ENCODE assay signal across 9 cellular contexts in genomic region chr7:75776295-75776971, GRCh38. TPM values are rescaled to one million over a fixed set of nuclear protein-coding genes. Genes with fewer than 3 reads are reported as not detected.
A peak's percentile ranks its signal among the peaks of the same experiment; 100 is the strongest.
DNase-seq lines count a peak whose midpoint lies in the region; ATAC-seq, FAIRE-seq and TF ChIP-seq lines count a peak whose summit lies in the region.
"Had no signal": no experiment of that assay in that cellular context is flagged by ENCODE, and none has a peak within 500 bp of the region (broad histone marks: within the 10 kb centered on the region; RNA-seq: fewer than 3 reads in every experiment).

No MANE protein-coding gene starts in this region.

- BruUV-seq in HCT116 (replicated peaks; lab: Mats Ljungman, UMichigan) = no TSS peak
- no TSS peak for BruUV-seq in K562 (replicated peaks; lab: Mats Ljungman, UMichigan)

- H3K4me1 ChIP-seq in HCT116 (ENCODE audit: control insufficient read depth in 1 of 2, insufficient read depth in 2 of 2, low read length in 2 of 2) (peaks cover 6 to 17% of the 10 kb centered on the region in 2 experiments; a peak in 3 of 4 replicates), K562 (replicated peaks in 1 of 2; ENCODE audit: control insufficient read depth in 2 of 2, insufficient read depth in 2 of 2, low read length in 2 of 2) (peaks cover 34 to 36% of the 10 kb centered on the region in 2 experiments), H9 (ENCODE audit: insufficient read depth, low read length) (no peaks in the 10 kb centered on the region; the same call in 1 of the 2 replicates)

- no peak for DNase-seq in HCT116 (ENCODE audit: low read depth, low spot score)
- peak in 3 of 5 experiments; percentile 19 to 95 (median 50) for DNase-seq in T-helper 2 cell
- DNase-seq in K562 (ENCODE audit: extremely low read depth in 1 of 4, low spot score in 3 of 4) = no peak
- DNase-seq in stimulated activated CD4-positive, alpha-beta T cell treated with anti-CD3 and anti-CD28 coated beads, TNF-alpha, amount 100 ng/mL, for 24 hours (ENCODE audit: low read depth in 3 of 3) = peak; percentile 28 to 55 (median 40)
- DNase-seq in NCI-H2081 (lab: John Stamatoyannopoulos, UW) = no peak
- no peak for DNase-seq in GM10248 (ENCODE audit: extremely low spot score)
- DNase-seq in H9 = no peak

- H3K9me3 ChIP-seq in HCT116 (ENCODE audit: control insufficient read depth in 1 of 2, insufficient read depth in 1 of 2, low read depth in 1 of 2, low read length in 2 of 2) = no peaks in the 10 kb centered on the region
- H3K9me3 ChIP-seq in K562 (replicated peaks; ENCODE audit: control insufficient read depth, insufficient read depth, low read depth, low read length) = no peaks in the 10 kb centered on the region
- no peaks in the 10 kb centered on the region for H3K9me3 ChIP-seq in H9 (ENCODE audit: control insufficient read depth, low read depth, low read length)

- H3K9ac ChIP-seq in HCT116 (ENCODE audit: low read length) (no peak overlapping the region), K562 (ENCODE audit: insufficient read depth in 1 of 2, low read depth in 2 of 2, low read length in 2 of 2) (no peak overlapping the region), H9 (ENCODE audit: extremely low read depth, insufficient read length, low read length) (no peak overlapping the region)

- no peak overlapping the region for H2BK5ac ChIP-seq in H9 (ENCODE audit: insufficient read length, low read length)

- H4K5ac ChIP-seq in H9 (ENCODE audit: insufficient read length, low read depth, low read length) = no peak overlapping the region

- FAIRE-seq in K562 (lab: Jason Lieb, UNC) = no peak

- no peaks in the 10 kb centered on the region for H3K27me3 ChIP-seq in HCT116 (ENCODE audit: insufficient read depth, low read length)
- no peaks in the 10 kb centered on the region for H3K27me3 ChIP-seq in K562 (ENCODE audit: control insufficient read depth in 2 of 2, insufficient read depth in 2 of 2, low read length in 2 of 2)
- no peaks in the 10 kb centered on the region for H3K27me3 ChIP-seq in H9 (ENCODE audit: insufficient read depth, low read length)

- 60% methylated on average over 12 of the region's 12 CpGs for WGBS in K562 (ENCODE audit: insufficient coverage, low coverage, missing lambda C conversion rate)
- WGBS in H9 (ENCODE audit: extremely low coverage, insufficient read length, low lambda C conversion rate) = no CpG with 5 or more reads among the region's 12 CpGs

- H3K4me3 Mint-ChIP-seq in H9 = no peak overlapping the region

- H3K9me2 ChIP-seq in HCT116 (ENCODE audit: insufficient read depth) = no peaks in the 10 kb centered on the region

- POLR2A ChIA-PET in HCT116 (lab: Charles Lee) (no interaction called here), K562 (lab: Yijun Ruan, JAX) (interaction anchor here (1.3 kb wide), 1 partner anchor 39 kb away, joined by 7 read pairs; no protein-coding TSS in a partner anchor), GM10248 (lab: Yijun Ruan, JAX) (interaction anchor here (0.6 kb wide), 1 partner anchor 252 kb away, joined by 6 read pairs; no protein-coding TSS in a partner anchor)

- in situ Hi-C loops in K562 (cut with MboI) = no loop called here

- H3K27ac ChIP-seq in HCT116 (ENCODE audit: low read depth, low read length) (no peak overlapping the region), K562 (ENCODE audit: extremely low read depth, low read depth, low read length) (no peak overlapping the region), H9 (ENCODE audit: insufficient read length, low read depth, low read length) (no peak overlapping the region)
- H3K27ac ChIP-seq: PC-9 had no signal

- H2BK15ac ChIP-seq in H9 (ENCODE audit: low read depth, low read length) = no peak overlapping the region

- TF ChIP-seq RAD21 in HCT116 (IDR thresholded peaks at IDR 0.05; ENCODE audit: low read depth) (0 out of 2 replicates have a peak, but pooled peaks have one; percentile 16), K562 (CRISPR knock-in tag; conservative IDR thresholded peaks at IDR 0.05 in 1 of 2, IDR thresholded peaks at IDR 0.05 in 1 of 2) (peak in 1 of 2 experiments; percentile 17; a peak in 1 of 4 replicates)

- intact Hi-C loops in HCT116 (cut with micrococcal nuclease) (no loop called here), K562 (cut with micrococcal nuclease) (no loop called here)

- H3T11ph ChIP-seq in H9 (ENCODE audit: low read length) = no peak overlapping the region

- peaks cover 6 to 10% of the 10 kb centered on the region in 2 experiments for H3K9me3 Mint-ChIP-seq in H9

- H3K27me3 Mint-ChIP-seq in H9 (ENCODE audit: low read depth) = peaks cover 5% of the 10 kb centered on the region; the same call in 1 of the 2 replicates

- H2AFZ ChIP-seq in HCT116 (ENCODE audit: low read depth, low read length, poor library complexity, severe bottlenecking) = no peak overlapping the region
- no peak overlapping the region for H2AFZ ChIP-seq in K562 (ENCODE audit: low read depth, low read length)
- no peak overlapping the region for H2AFZ ChIP-seq in H9 (ENCODE audit: low read length)
- H2AFZ ChIP-seq: PC-9 had no signal

- H4K20me1 ChIP-seq in HCT116 (ENCODE audit: insufficient read depth) (no peaks in the 10 kb centered on the region), K562 (replicated peaks; ENCODE audit: control insufficient read depth, insufficient read depth, low read length) (no peaks in the 10 kb centered on the region), H9 (ENCODE audit: control insufficient read depth, insufficient read depth, insufficient read length) (no peaks in the 10 kb centered on the region)

- H3K4ac ChIP-seq in H9 (ENCODE audit: low read depth, low read length) = no peak overlapping the region

- no peak overlapping the region for H2BK12ac ChIP-seq in H9 (ENCODE audit: insufficient read length, low read depth, low read length)

- no peak overlapping the region for H3K14ac ChIP-seq in H9 (ENCODE audit: insufficient read depth, low read length)

- CTCF ChIA-PET in HCT116 (lab: Charles Lee) = no interaction called here
- CTCF ChIA-PET in K562 (lab: Yijun Ruan, JAX; ENCODE audit: low intra/inter-chr PET ratio) = no interaction called here
- CTCF ChIA-PET in GM10248 (lab: Yijun Ruan, JAX) = interaction anchor here (1.1 kb wide), 1 partner anchor 30 kb away, joined by 3 read pairs; no protein-coding TSS in a partner anchor

- H2AK5ac ChIP-seq in H9 (ENCODE audit: insufficient read length, low read length) = no peak overlapping the region

- H3K23ac ChIP-seq in H9 (ENCODE audit: insufficient read length, low read depth, low read length) = no peak overlapping the region

- H4K8ac ChIP-seq in H9 (replicated peaks; ENCODE audit: insufficient read length, low read depth, low read length) = no peak overlapping the region

- no peaks in the 10 kb centered on the region for H3K79me1 ChIP-seq in H9 (ENCODE audit: insufficient read depth, low read depth, low read length, poor library complexity, severe bottlenecking)

- no peak overlapping the region for H4K91ac ChIP-seq in H9 (ENCODE audit: insufficient read length, low read depth, low read length)

- H3K27ac Mint-ChIP-seq in H9 = peak overlapping the region in 1 of 3 experiments; percentile 76; a peak in 2 of 7 replicates

- ATAC-seq in HCT116 = no peak
- ATAC-seq in K562 = no peak
- ATAC-seq in HG03045 (IDR thresholded peaks at IDR 0.05; ENCODE audit: unreplicated experiment) = no peak

- RAD21 ChIA-PET in HCT116 (lab: Charles Lee; ENCODE audit: low non-redundant PET in 1 of 2, low total read pairs in 2 of 2, uncharacterized antibody in 2 of 2, unreplicated experiment in 2 of 2) = interaction anchor here in 1 of 2 experiments (0.7 kb wide), 1 partner anchor 297 kb away, joined by 3 read pairs; no protein-coding TSS in a partner anchor

- H3K36me3 ChIP-seq in HCT116 (ENCODE audit: control insufficient read depth in 1 of 2, insufficient read depth in 2 of 2, low read length in 2 of 2) (no peaks in the 10 kb centered on the region), K562 (ENCODE audit: control insufficient read depth, insufficient read depth, low read length) (no peaks in the 10 kb centered on the region)

- TF ChIP-seq POLR2A in HCT116 (IDR thresholded peaks at IDR 0.05; ENCODE audit: borderline replicate concordance, extremely low read depth, insufficient read depth, insufficient read length) = no peak
- TF ChIP-seq POLR2A in K562 (conservative IDR thresholded peaks at IDR 0.05) = no peak

- H3K23me2 ChIP-seq in H9 (ENCODE audit: insufficient read length, low read depth, low read length, poor library complexity, severe bottlenecking) = no peaks in the 10 kb centered on the region

- no peak overlapping the region for H3K18ac ChIP-seq in H9 (ENCODE audit: insufficient read length, low read depth, low read length)

- H3K4me3 ChIP-seq in HCT116 (replicated peaks in 1 of 2; ENCODE audit: low read depth in 1 of 2, low read length in 2 of 2) = no peak overlapping the region
- no peak overlapping the region for H3K4me3 ChIP-seq in K562
- H3K4me3 ChIP-seq: PC-9 had no signal

- no peak for TF ChIP-seq EP300 in K562 (IDR thresholded peaks at IDR 0.05; ENCODE audit: low read length)

- peaks cover 24 to 27% of the 10 kb centered on the region in 2 experiments for H3K4me1 Mint-ChIP-seq in H9

- H3K36me3 Mint-ChIP-seq in H9 (ENCODE audit: insufficient read depth in 1 of 3, low read depth in 3 of 3) = peaks cover 4 to 13% (median 7%) of the 10 kb centered on the region in 3 experiments

- TF ChIP-seq CTCF in HCT116 (IDR thresholded peaks at IDR 0.05 in 2 of 3, conservative IDR thresholded peaks at IDR 0.05 in 1 of 3; ENCODE audit: borderline replicate concordance in 1 of 3, insufficient read depth in 1 of 3, low read depth in 2 of 3, low read length in 2 of 3) = no peak
- TF ChIP-seq CTCF in K562 (IDR thresholded peaks at IDR 0.05 in 2 of 3, conservative IDR thresholded peaks at IDR 0.05 in 1 of 3; ENCODE audit: insufficient read depth in 2 of 3, low read depth in 1 of 3, low read length in 3 of 3) = no peak
- TF ChIP-seq CTCF in GM10248 (IDR thresholded peaks at IDR 0.05; ENCODE audit: control extremely low read depth, extremely low read depth, low read depth, missing control alignments) = no peak
- TF ChIP-seq CTCF in H9 (conservative IDR thresholded peaks at IDR 0.05) = no peak

- no peaks in the 10 kb centered on the region for H3K79me2 ChIP-seq in HCT116 (ENCODE audit: insufficient read depth, low read length)
- H3K79me2 ChIP-seq in K562 (ENCODE audit: control insufficient read depth, insufficient read depth, low read length) = no peaks in the 10 kb centered on the region
- no peaks in the 10 kb centered on the region for H3K79me2 ChIP-seq in H9 (ENCODE audit: insufficient read depth, low read length)

- H3K4me2 ChIP-seq in HCT116 (ENCODE audit: low read length) (peak overlapping the region; percentile 1; the same call in 1 of the 2 replicates), K562 (ENCODE audit: insufficient read depth, low read length) (no peak overlapping the region), H9 (ENCODE audit: insufficient read depth, insufficient read length, low read length) (no peak overlapping the region)
- H3K4me2 ChIP-seq: PC-9 had no signal

- H2BK20ac ChIP-seq in H9 (ENCODE audit: low read depth, low read length, poor library complexity, severe bottlenecking) = no peak overlapping the region

- no peak overlapping the region for H3K56ac ChIP-seq in H9 (ENCODE audit: insufficient read length, low read depth, low read length)

- H3K9me1 ChIP-seq in K562 (ENCODE audit: control insufficient read depth, insufficient read depth, low read length) = no peaks in the 10 kb centered on the region

- H2BK120ac ChIP-seq in H9 (ENCODE audit: low read depth, low read length, poor library complexity, severe bottlenecking) = no peak overlapping the region

RNA-seq across cellular contexts. Expression of gene CCL26, which starts 4.4 kb away (rescaled TPM):
- total RNA-seq in HCT116 (2021; ENCODE audit: unreplicated experiment) = 0.49 TPM
- 0.47 and 0.53 TPM in 2 replicates for polyA plus RNA-seq in HCT116 (2012)
- total RNA-seq in K562 (2011; cell fraction: chromatin; rRNA removed; ENCODE audit: low replicate concordance) = 1.6 TPM in 1 of 2 replicates, not detected in the other
- 1.3 and 3.2 TPM in 2 replicates for total RNA-seq in K562 (2011; cell fraction: nucleolus; rRNA removed)
- total RNA-seq in K562 (2011; cell fraction: nucleoplasm; rRNA removed) = 3.0 TPM in 1 of 2 replicates, not detected in the other
- total RNA-seq in K562 (2014; rRNA removed) = 3.0 and 9.1 TPM in 2 replicates
- total RNA-seq in K562 (2014; rRNA removed; fragmentation: Illumina TruSeq; extraction: Trizol) = 5.9 and 8.9 TPM in 2 replicates
- 8.2 and 9.1 TPM in 2 replicates for total RNA-seq in K562 (2015; rRNA removed; fragmentation: Illumina TruSeq; extraction: Trizol)
- total RNA-seq in K562 (2021) = 8.1 and 8.4 TPM in 2 replicates
- 1.3 and 2.3 TPM in 2 replicates for polyA plus RNA-seq in K562 (2011; rRNA removed)
- polyA plus RNA-seq in K562 (2011; cell fraction: cytosol; rRNA removed) = 0.91 and 3.8 TPM in 2 replicates
- polyA plus RNA-seq in K562 (2011; cell fraction: nucleus; rRNA removed) = 1.4 TPM in 1 of 2 replicates, not detected in the other
- 1.5 and 7.1 TPM in 2 replicates for polyA plus RNA-seq in K562 (2012)
- 5.5 and 7.2 TPM in 2 replicates for polyA plus RNA-seq in K562 (2014; fragmentation: Illumina TruSeq; extraction: Trizol)
- 10 to 100 TPM; 21.8 to 26.8 TPM for polyA plus RNA-seq in K562 (2014; fragmentation: Nextera tagmentation; extraction: Ambion mirVana)
- 4.9 and 7.1 TPM in 2 replicates for polyA plus RNA-seq in K562 (2014; rRNA removed)
- 1.8 TPM in 1 of 2 replicates, not detected in the other for polyA minus RNA-seq in K562 (2011; rRNA and poly(A)+ RNA removed)
- not detected in 2 replicates for polyA minus RNA-seq in K562 (2011; cell fraction: cytosol; rRNA and poly(A)+ RNA removed)
- not detected in 2 replicates for polyA minus RNA-seq in K562 (2011; cell fraction: nucleus; rRNA and poly(A)+ RNA removed)
- total RNA-seq in H9 (2021) = 8.7 and 9.3 TPM in 2 replicates
- total RNA-seq: PC-9 had no signal

RNA-seq across cellular contexts. Expression of gene CCL24, which starts 37.2 kb away (rescaled TPM):
- not detected for total RNA-seq in HCT116 (2021; ENCODE audit: unreplicated experiment)
- polyA plus RNA-seq in HCT116 (2012) = 0.11 TPM in 1 of 2 replicates, not detected in the other
- 2.5 TPM in 1 of 2 replicates, not detected in the other for total RNA-seq in K562 (2011; cell fraction: chromatin; rRNA removed; ENCODE audit: low replicate concordance)
- 2.9 and 3.2 TPM in 2 replicates for total RNA-seq in K562 (2011; cell fraction: nucleolus; rRNA removed)
- total RNA-seq in K562 (2011; cell fraction: nucleoplasm; rRNA removed) = 2.6 TPM in 1 of 2 replicates, not detected in the other
- total RNA-seq in K562 (2014; rRNA removed) = 0.45 and 1.0 TPM in 2 replicates
- 0.38 and 0.58 TPM in 2 replicates for total RNA-seq in K562 (2014; rRNA removed; fragmentation: Illumina TruSeq; extraction: Trizol)
- total RNA-seq in K562 (2015; rRNA removed; fragmentation: Illumina TruSeq; extraction: Trizol) = 1.8 TPM in 2 replicates
- total RNA-seq in K562 (2021) = 0.45 and 0.80 TPM in 2 replicates
- 1.1 and 3.6 TPM in 2 replicates for polyA plus RNA-seq in K562 (2011; rRNA removed)
- 1.7 and 10.5 TPM in 2 replicates for polyA plus RNA-seq in K562 (2011; cell fraction: cytosol; rRNA removed)
- polyA plus RNA-seq in K562 (2011; cell fraction: nucleus; rRNA removed) = 2.2 TPM in 1 of 2 replicates, not detected in the other
- polyA plus RNA-seq in K562 (2012) = 0.92 and 1.1 TPM in 2 replicates
- polyA plus RNA-seq in K562 (2014; fragmentation: Illumina TruSeq; extraction: Trizol) = 1.0 TPM in 2 replicates
- under 1 TPM in 1 of 2 experiments, not detected in 1; 0.85 TPM for polyA plus RNA-seq in K562 (2014; fragmentation: Nextera tagmentation; extraction: Ambion mirVana)
- 0.77 and 1.3 TPM in 2 replicates for polyA plus RNA-seq in K562 (2014; rRNA removed)
- 0.42 and 2.8 TPM in 2 replicates for polyA minus RNA-seq in K562 (2011; rRNA and poly(A)+ RNA removed)
- polyA minus RNA-seq in K562 (2011; cell fraction: cytosol; rRNA and poly(A)+ RNA removed) = not detected in 2 replicates
- not detected in 2 replicates for polyA minus RNA-seq in K562 (2011; cell fraction: nucleus; rRNA and poly(A)+ RNA removed)
- not detected in 2 replicates for total RNA-seq in H9 (2021)
- total RNA-seq: PC-9 had no signal

RNA-seq across cellular contexts. Expression of gene HIP1, which starts 37.7 kb away (rescaled TPM):
- total RNA-seq in HCT116 (2021; ENCODE audit: unreplicated experiment) = 22.1 TPM
- 9.5 and 12.1 TPM in 2 replicates for polyA plus RNA-seq in HCT116 (2012)
- total RNA-seq in K562 (2011; cell fraction: chromatin; rRNA removed; ENCODE audit: low replicate concordance) = 47.3 and 47.4 TPM in 2 replicates
- total RNA-seq in K562 (2011; cell fraction: nucleolus; rRNA removed) = 26.8 and 28.3 TPM in 2 replicates
- total RNA-seq in K562 (2011; cell fraction: nucleoplasm; rRNA removed) = 37.8 and 39.5 TPM in 2 replicates
- 5.8 and 9.1 TPM in 2 replicates for total RNA-seq in K562 (2014; rRNA removed)
- total RNA-seq in K562 (2014; rRNA removed; fragmentation: Illumina TruSeq; extraction: Trizol) = 7.7 and 8.3 TPM in 2 replicates
- 9.5 and 10.4 TPM in 2 replicates for total RNA-seq in K562 (2015; rRNA removed; fragmentation: Illumina TruSeq; extraction: Trizol)
- 13.7 and 14.3 TPM in 2 replicates for total RNA-seq in K562 (2021)
- polyA plus RNA-seq in K562 (2011; rRNA removed) = 8.5 and 12.3 TPM in 2 replicates
- 10.5 and 17.5 TPM in 2 replicates for polyA plus RNA-seq in K562 (2011; cell fraction: cytosol; rRNA removed)
- 5.7 and 6.4 TPM in 2 replicates for polyA plus RNA-seq in K562 (2011; cell fraction: nucleus; rRNA removed)
- 9.7 and 26.7 TPM in 2 replicates for polyA plus RNA-seq in K562 (2012)
- polyA plus RNA-seq in K562 (2014; fragmentation: Illumina TruSeq; extraction: Trizol) = 11.8 and 12.1 TPM in 2 replicates
- polyA plus RNA-seq in K562 (2014; fragmentation: Nextera tagmentation; extraction: Ambion mirVana) = 1 to 10 TPM; 2.4 to 2.6 TPM
- 8.4 and 9.5 TPM in 2 replicates for polyA plus RNA-seq in K562 (2014; rRNA removed)
- 15.6 and 28.2 TPM in 2 replicates for polyA minus RNA-seq in K562 (2011; rRNA and poly(A)+ RNA removed)
- polyA minus RNA-seq in K562 (2011; cell fraction: cytosol; rRNA and poly(A)+ RNA removed) = 11.2 and 13.2 TPM in 2 replicates
- polyA minus RNA-seq in K562 (2011; cell fraction: nucleus; rRNA and poly(A)+ RNA removed) = 3.8 and 5.5 TPM in 2 replicates
- total RNA-seq in H9 (2021) = 82.7 and 87.5 TPM in 2 replicates

Comparison
In these comparisons a context has a peak if more than half of its experiments do, and no peak if none do; other contexts are left out.
1. DNase-seq: peak in T-helper 2 cell (3 of 5) and stimulated activated CD4-positive, alpha-beta T cell treated with anti-CD3 and anti-CD28 coated beads, TNF-alpha, amount 100 ng/mL, for 24 hours (3 of 3); none in HCT116 (single experiment), K562 (0 of 4), NCI-H2081 (0 of 2), GM10248 (single experiment) and H9 (single experiment).
2. Of the 22 proteins assayed by ChIP-seq in both K562 and HCT116: peak only in K562: none; only in HCT116: SP1 and TCF7L2; in both: none; in neither: 18; mixed calls (peak in some experiments, not most) for 2.